ENCODE assay signal across 31 cellular contexts in genomic region chr5:145014109-145014508, GRCh38.
"Had no signal": no experiment of that assay in that cellular context is flagged by ENCODE, and none has a peak within 500 bp of the region (broad histone marks: within the 10 kb centered on the region; RNA-seq: fewer than 3 reads in every experiment).

No MANE protein-coding gene starts in this region.

- ATAC-seq: Panc1, Right ventricle myocardium inferior had no signal

- DNase-seq: Kasumi-1, MG63, NCI-H1048, NCI-H1092 treated with DMSO at 0.1 percent for 48 hours, NCI-H1105 treated with DMSO at 0.1 percent for 48 hours, NCI-H1417, NCI-H1436, NCI-H146, NCI-H1694, NCI-H187, NCI-H1930, NCI-H2029 treated with DMSO at 0.1 percent for 48 hours, NCI-H2081 treated with DMSO at 0.1 percent for 48 hours, NCI-H2107, NCI-H2171, NCI-H226, NCI-H446 treated with DMSO at 0.1 percent for 48 hours, NCI-H510A, NCI-H524, NCI-H526, NCI-H69, NCI-H748 treated with DMSO at 0.1 percent for 48 hours, NCI-H82, PC-9, SHP77, SIG-M5, SJCRH30, SW 1271, T-helper 1 cell had no signal
